Comparison of ENCODE assay signal across 1 cellular context in the genomic region with DNA sequence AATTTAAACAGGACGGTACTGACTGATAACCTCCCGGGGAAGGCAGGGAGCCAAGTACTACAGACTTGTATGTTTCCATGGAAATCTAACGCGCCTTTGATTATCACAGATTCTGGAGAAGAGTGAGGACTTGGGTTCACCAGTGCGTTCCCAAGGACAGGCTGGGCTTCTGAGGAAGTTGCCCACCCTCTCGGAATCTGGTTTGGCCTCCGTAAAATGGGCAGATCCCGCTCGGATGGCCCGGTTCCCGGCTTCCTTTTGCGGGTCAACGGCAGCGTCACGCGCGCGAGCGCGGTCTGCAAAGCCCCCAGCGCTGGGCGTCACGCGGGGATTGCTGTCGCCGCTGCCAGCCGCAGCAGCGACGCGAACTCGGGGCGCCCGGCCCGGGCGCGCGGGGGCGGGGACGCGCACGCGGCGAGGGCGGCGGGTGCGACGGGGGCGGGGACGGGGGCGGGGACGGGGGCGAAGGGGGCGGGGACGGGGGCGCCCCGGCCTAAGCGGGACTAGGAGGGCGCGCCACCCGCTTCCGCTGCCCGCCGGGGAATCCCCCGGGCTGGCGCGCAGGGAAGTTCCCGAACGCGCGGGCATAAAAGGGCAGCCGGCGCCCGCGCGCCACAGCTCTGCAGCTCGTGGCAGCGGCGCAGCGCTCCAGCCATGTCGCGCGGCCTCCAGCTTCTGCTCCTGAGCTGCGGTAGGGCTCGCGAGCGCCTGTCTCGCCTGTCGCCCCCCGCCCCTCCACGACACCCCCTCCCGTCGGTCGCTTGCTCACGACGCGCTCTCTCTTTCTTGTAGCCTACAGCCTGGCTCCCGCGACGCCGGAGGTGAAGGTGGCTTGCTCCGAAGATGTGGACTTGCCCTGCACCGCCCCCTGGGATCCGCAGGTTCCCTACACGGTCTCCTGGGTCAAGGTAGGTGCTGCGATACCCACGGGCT.
A peak's percentile ranks its signal among the peaks of the same experiment; 100 is the strongest.
TF ChIP-seq lines count a peak whose summit lies in the region.

A gene with protein sequence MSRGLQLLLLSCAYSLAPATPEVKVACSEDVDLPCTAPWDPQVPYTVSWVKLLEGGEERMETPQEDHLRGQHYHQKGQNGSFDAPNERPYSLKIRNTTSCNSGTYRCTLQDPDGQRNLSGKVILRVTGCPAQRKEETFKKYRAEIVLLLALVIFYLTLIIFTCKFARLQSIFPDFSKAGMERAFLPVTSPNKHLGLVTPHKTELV (plus strand): TSS at position 615 of the 933 bp plus-strand sequence. CDS start 40 bp downstream, at position 655.

TF ChIP-seq in HEK293, 187 proteins besides CTCF, POLR2A, EP300 and RAD21 (continued from another document and continues in another):
- TF ChIP-seq ZBTB11 (tag by site-specific recombination; conservative IDR thresholded peaks at IDR 0.05; ENCODE audit: low read depth) (peak; percentile 33; the same call in 1 of the 2 replicates), KLF17 (tag by site-specific recombination; IDR thresholded peaks at IDR 0.05) (peak; percentile 68), TRIM28 (IDR thresholded peaks at IDR 0.05; ENCODE audit: borderline replicate concordance, low read length) (no peak), ZNF510 (tag by site-specific recombination; IDR thresholded peaks at IDR 0.05; ENCODE audit: insufficient replicate concordance) (no peak), YY2 (tag by site-specific recombination; IDR thresholded peaks at IDR 0.05) (no peak), SP7 (tag by site-specific recombination; IDR thresholded peaks at IDR 0.05) (peak; percentile 71; the same call in 1 of the 2 replicates), ZBTB8A (tag by site-specific recombination; IDR thresholded peaks at IDR 0.05) (peak; percentile 95), ZNF350 (tag by site-specific recombination; IDR thresholded peaks at IDR 0.05) (peak; percentile 84), PBX3 (CRISPR knock-in tag; IDR thresholded peaks at IDR 0.05) (peak; percentile 65; the same call in 1 of the 2 replicates), ZNF2 (tag by site-specific recombination; IDR thresholded peaks at IDR 0.05) (0 out of 2 replicates have a peak, but pooled peaks have one; percentile 21), IKZF3 (tag by site-specific recombination; IDR thresholded peaks at IDR 0.05) (peak; percentile 23; the same call in 1 of the 2 replicates), ZNF223 (tag by site-specific recombination; IDR thresholded peaks at IDR 0.05) (peak; percentile 42; the same call in 1 of the 2 replicates), ZXDB (tag by site-specific recombination; IDR thresholded peaks at IDR 0.05) (peak; percentile 60; the same call in 1 of the 2 replicates), KLF16 (tag by site-specific recombination; IDR thresholded peaks at IDR 0.05) (no peak), ZBTB7A (tag by site-specific recombination; IDR thresholded peaks at IDR 0.05; ENCODE audit: low read depth) (peak; percentile 30; the same call in 1 of the 2 replicates), ZNF768 (tag by site-specific recombination; IDR thresholded peaks at IDR 0.05) (peak; percentile 97), SP3 (tag by site-specific recombination; IDR thresholded peaks at IDR 0.05) (peak; percentile 51; the same call in 1 of the 2 replicates), ZNF777 (tag by site-specific recombination; IDR thresholded peaks at IDR 0.05; ENCODE audit: borderline replicate concordance) (peak; percentile 78), ZBTB48 (tag by site-specific recombination; IDR thresholded peaks at IDR 0.05) (peak; percentile 63; the same call in 1 of the 2 replicates), ZBTB17 (tag by site-specific recombination; IDR thresholded peaks at IDR 0.05) (0 out of 2 replicates have a peak, but pooled peaks have one; percentile 31), ZNF324 (tag by site-specific recombination; IDR thresholded peaks at IDR 0.05) (no peak), ZNF610 (tag by site-specific recombination; IDR thresholded peaks at IDR 0.05; ENCODE audit: borderline replicate concordance) (0 out of 2 replicates have a peak, but pooled peaks have one; percentile 29), ZBTB44 (tag by site-specific recombination; IDR thresholded peaks at IDR 0.05) (0 out of 2 replicates have a peak, but pooled peaks have one; percentile 10), ZNF391 (tag by site-specific recombination; IDR thresholded peaks at IDR 0.05; ENCODE audit: borderline replicate concordance, low read depth) (peak; percentile 16; the same call in 1 of the 2 replicates), ZNF140 (tag by site-specific recombination; IDR thresholded peaks at IDR 0.05) (no peak), ZBTB20 (tag by site-specific recombination; IDR thresholded peaks at IDR 0.05) (peak; percentile 34; the same call in 1 of the 2 replicates), ZNF558 (tag by site-specific recombination; IDR thresholded peaks at IDR 0.05) (no peak), ZFP69B (tag by site-specific recombination; IDR thresholded peaks at IDR 0.05) (peak; percentile 15; the same call in 1 of the 2 replicates), ZNF146 (tag by site-specific recombination; IDR thresholded peaks at IDR 0.05) (no peak), KLF1 (tag by site-specific recombination; IDR thresholded peaks at IDR 0.05) (peak; percentile 49; the same call in 1 of the 2 replicates), KLF10 (tag by site-specific recombination; IDR thresholded peaks at IDR 0.05) (peak; percentile 71; the same call in 1 of the 2 replicates), ZFP41 (tag by site-specific recombination; IDR thresholded peaks at IDR 0.05; ENCODE audit: borderline replicate concordance) (no peak), ZNF629 (tag by site-specific recombination; IDR thresholded peaks at IDR 0.05) (no peak; the same call in 1 of the 2 replicates), ZNF280C (tag by site-specific recombination; IDR thresholded peaks at IDR 0.05) (no peak), ZNF501 (tag by site-specific recombination; IDR thresholded peaks at IDR 0.05) (peak; percentile 73), ZBTB26 (tag by site-specific recombination; optimal IDR thresholded peaks at IDR 0.05) (peak; percentile 91), ZNF596 (tag by site-specific recombination; IDR thresholded peaks at IDR 0.05) (0 out of 2 replicates have a peak, but pooled peaks have one; percentile 5)
- TF ChIP-seq, protein P1, sequence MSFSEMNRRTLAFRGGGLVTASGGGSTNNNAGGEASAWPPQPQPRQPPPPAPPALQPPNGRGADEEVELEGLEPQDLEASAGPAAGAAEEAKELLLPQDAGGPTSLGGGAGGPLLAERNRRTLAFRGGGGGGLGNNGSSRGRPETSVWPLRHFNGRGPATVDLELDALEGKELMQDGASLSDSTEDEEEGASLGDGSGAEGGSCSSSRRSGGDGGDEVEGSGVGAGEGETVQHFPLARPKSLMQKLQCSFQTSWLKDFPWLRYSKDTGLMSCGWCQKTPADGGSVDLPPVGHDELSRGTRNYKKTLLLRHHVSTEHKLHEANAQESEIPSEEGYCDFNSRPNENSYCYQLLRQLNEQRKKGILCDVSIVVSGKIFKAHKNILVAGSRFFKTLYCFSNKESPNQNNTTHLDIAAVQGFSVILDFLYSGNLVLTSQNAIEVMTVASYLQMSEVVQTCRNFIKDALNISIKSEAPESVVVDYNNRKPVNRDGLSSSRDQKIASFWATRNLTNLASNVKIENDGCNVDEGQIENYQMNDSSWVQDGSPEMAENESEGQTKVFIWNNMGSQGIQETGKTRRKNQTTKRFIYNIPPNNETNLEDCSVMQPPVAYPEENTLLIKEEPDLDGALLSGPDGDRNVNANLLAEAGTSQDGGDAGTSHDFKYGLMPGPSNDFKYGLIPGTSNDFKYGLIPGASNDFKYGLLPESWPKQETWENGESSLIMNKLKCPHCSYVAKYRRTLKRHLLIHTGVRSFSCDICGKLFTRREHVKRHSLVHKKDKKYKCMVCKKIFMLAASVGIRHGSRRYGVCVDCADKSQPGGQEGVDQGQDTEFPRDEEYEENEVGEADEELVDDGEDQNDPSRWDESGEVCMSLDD (tag by site-specific recombination; IDR thresholded peaks at IDR 0.05) = peak; percentile 15; the same call in 1 of the 2 replicates
- TF ChIP-seq, protein P2, sequence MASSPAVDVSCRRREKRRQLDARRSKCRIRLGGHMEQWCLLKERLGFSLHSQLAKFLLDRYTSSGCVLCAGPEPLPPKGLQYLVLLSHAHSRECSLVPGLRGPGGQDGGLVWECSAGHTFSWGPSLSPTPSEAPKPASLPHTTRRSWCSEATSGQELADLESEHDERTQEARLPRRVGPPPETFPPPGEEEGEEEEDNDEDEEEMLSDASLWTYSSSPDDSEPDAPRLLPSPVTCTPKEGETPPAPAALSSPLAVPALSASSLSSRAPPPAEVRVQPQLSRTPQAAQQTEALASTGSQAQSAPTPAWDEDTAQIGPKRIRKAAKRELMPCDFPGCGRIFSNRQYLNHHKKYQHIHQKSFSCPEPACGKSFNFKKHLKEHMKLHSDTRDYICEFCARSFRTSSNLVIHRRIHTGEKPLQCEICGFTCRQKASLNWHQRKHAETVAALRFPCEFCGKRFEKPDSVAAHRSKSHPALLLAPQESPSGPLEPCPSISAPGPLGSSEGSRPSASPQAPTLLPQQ (tag by site-specific recombination; IDR thresholded peaks at IDR 0.05) = peak; percentile 63; the same call in 1 of the 2 replicates
- TF ChIP-seq, protein P3, sequence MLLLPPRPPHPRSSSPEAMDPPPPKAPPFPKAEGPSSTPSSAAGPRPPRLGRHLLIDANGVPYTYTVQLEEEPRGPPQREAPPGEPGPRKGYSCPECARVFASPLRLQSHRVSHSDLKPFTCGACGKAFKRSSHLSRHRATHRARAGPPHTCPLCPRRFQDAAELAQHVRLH (tag by site-specific recombination; IDR thresholded peaks at IDR 0.05) = 0 out of 2 replicates have a peak, but pooled peaks have one; percentile 17
